In the genomic region with DNA sequence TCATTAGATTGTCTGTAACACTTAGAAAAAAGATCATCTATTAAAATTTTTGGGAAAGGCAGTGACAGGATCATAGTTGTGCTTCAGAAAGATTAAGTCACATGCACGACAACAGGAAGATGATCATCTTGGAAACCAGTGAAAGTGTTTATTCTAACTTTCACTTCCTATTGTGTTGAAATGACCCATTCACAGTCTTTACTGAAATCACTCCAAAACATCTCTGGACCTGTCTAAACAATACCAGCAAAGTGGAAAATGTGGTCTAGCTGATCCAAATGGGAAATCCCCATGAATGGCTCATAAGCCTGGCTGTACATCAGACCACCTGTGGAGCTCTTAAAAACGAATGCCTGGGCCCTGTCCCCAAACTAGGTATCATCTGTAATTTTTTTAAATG, we compare ENCODE assay signal across 15 cellular contexts.
DNase-seq lines count a peak whose midpoint lies in the region; ATAC-seq and TF ChIP-seq lines count a peak whose summit lies in the region.
"Had no signal": no experiment of that assay in that cellular context is flagged by ENCODE, and none has a peak within 500 bp of the region (broad histone marks: within the 10 kb centered on the region; RNA-seq: fewer than 3 reads in every experiment).

No MANE protein-coding gene starts in this region.

- H3K9me3 ChIP-seq in transverse colon, result peaks cover 0 to 3% of the 10 kb centered on the region in 2 donors
- H3K9me3 ChIP-seq: psoas muscle had no signal

- no peak overlapping the region for H3K4me3 Mint-ChIP-seq in activated naive CD8-positive, alpha-beta T cell treated with anti-CD3 and anti-CD28 coated beads, Interleukin-2, amount 50 U/mL, for 24 hours
- H3K4me3 Mint-ChIP-seq: brain had no signal

- no peaks in the 10 kb centered on the region for H3K27me3 ChIP-seq in transverse colon

- in situ Hi-C loops in transverse colon (cut with MboI; ENCODE audit: low pct_ligation_motif_present in 1 of 4, low pct_unique_long_range_greater_than_20kb in 1 of 4, low sequenced_read_pairs in 3 of 4), result no loop called here

- no peak overlapping the region for H3K27ac Mint-ChIP-seq in activated naive CD8-positive, alpha-beta T cell treated with anti-CD3 and anti-CD28 coated beads, Interleukin-2, amount 50 U/mL, for 24 hours
- H3K27ac Mint-ChIP-seq: brain had no signal

- WGBS in transverse colon (ENCODE audit: low coverage in 1 of 2), 2 donors, result 19 to 27% methylated on average over 2 of the region's 2 CpGs

- no peak for TF ChIP-seq EP300 in transverse colon (IDR thresholded peaks at IDR 0.05; ENCODE audit: low read depth)

- peaks cover 0 to 11% (median 0%) of the 10 kb centered on the region in 4 donors for H3K4me1 ChIP-seq in transverse colon
- H3K4me1 ChIP-seq: psoas muscle had no signal

- H3K9me3 Mint-ChIP-seq in activated naive CD8-positive, alpha-beta T cell treated with anti-CD3 and anti-CD28 coated beads, Interleukin-2, amount 50 U/mL, for 24 hours, result peaks cover 4% of the 10 kb centered on the region

- peaks cover 7% of the 10 kb centered on the region for H3K4me1 Mint-ChIP-seq in activated naive CD8-positive, alpha-beta T cell treated with anti-CD3 and anti-CD28 coated beads, Interleukin-2, amount 50 U/mL, for 24 hours
- H3K4me1 Mint-ChIP-seq: brain had no signal

- peaks cover 60% of the 10 kb centered on the region for H3K27me3 Mint-ChIP-seq in activated naive CD8-positive, alpha-beta T cell treated with anti-CD3 and anti-CD28 coated beads, Interleukin-2, amount 50 U/mL, for 24 hours
- H3K27me3 Mint-ChIP-seq: brain had no signal

- no peak overlapping the region for H3K27ac ChIP-seq in transverse colon
- H3K27ac ChIP-seq: PC-9, psoas muscle had no signal

- ATAC-seq in HG02870 (IDR thresholded peaks at IDR 0.05; ENCODE audit: unreplicated experiment) (peak; percentile 77), GM19328 (IDR thresholded peaks at IDR 0.05; ENCODE audit: unreplicated experiment) (no peak)
- peak; percentile 92 for ATAC-seq in activated naive CD8-positive, alpha-beta T cell treated with anti-CD3 and anti-CD28 coated beads, Interleukin-2, amount 50 U/mL, for 24 hours
- ATAC-seq: psoas muscle had no signal

- intact Hi-C loops in transverse colon (cut with DNase I; ENCODE audit: low total_unique reads), result no loop called here

- H3K36me3 Mint-ChIP-seq in activated naive CD8-positive, alpha-beta T cell treated with anti-CD3 and anti-CD28 coated beads, Interleukin-2, amount 50 U/mL, for 24 hours (ENCODE audit: low read depth), result no peaks in the 10 kb centered on the region
- H3K36me3 Mint-ChIP-seq: brain had no signal

- no peak overlapping the region for H3K4me3 ChIP-seq in transverse colon
- H3K4me3 ChIP-seq: PC-9, psoas muscle had no signal

- TF ChIP-seq CTCF in GM10266 (IDR thresholded peaks at IDR 0.05; ENCODE audit: control insufficient read depth, insufficient read depth, low read depth, missing control alignments) (no peak), transverse colon (IDR thresholded peaks at IDR 0.05) (no peak)

- no peak for TF ChIP-seq POLR2A in transverse colon (IDR thresholded peaks at IDR 0.05)

- no peaks in the 10 kb centered on the region for H3K36me3 ChIP-seq in transverse colon

- DNase-seq in stimulated activated CD4-positive, alpha-beta T cell treated with anti-CD3 and anti-CD28 coated beads, Interleukin-15, amount 100 ng/mL, for 24 hours, result peak; percentile 3
- no peak for DNase-seq in stimulated activated CD4-positive, alpha-beta T cell treated with anti-CD3 and anti-CD28 coated beads, Interleukin-12 subunit alpha, Interleukin-12 subunit beta, amount 100 ng/mL, for 4 hours
- no peak for DNase-seq in activated naive CD8-positive, alpha-beta T cell treated with anti-CD3 and anti-CD28 coated beads, Interleukin-2, amount 50 U/mL, for 24 hours
- no peak for DNase-seq in GM10266 (ENCODE audit: extremely low spot score)
- no peak for DNase-seq in transverse colon
- no peak for DNase-seq in globus pallidus (ENCODE audit: low spot score)
- DNase-seq: activated T-cell treated with anti-CD3 and anti-CD28 coated beads, Interleukin-2, amount 50 U/mL, for 1 hour; DMS 273 treated with DMSO at 0.1 percent for 48 hours; islet precursor cell; PC-9; psoas muscle; SW 1271 had no signal
